ENCODE assay signal across 39 cellular contexts in the genomic region with DNA sequence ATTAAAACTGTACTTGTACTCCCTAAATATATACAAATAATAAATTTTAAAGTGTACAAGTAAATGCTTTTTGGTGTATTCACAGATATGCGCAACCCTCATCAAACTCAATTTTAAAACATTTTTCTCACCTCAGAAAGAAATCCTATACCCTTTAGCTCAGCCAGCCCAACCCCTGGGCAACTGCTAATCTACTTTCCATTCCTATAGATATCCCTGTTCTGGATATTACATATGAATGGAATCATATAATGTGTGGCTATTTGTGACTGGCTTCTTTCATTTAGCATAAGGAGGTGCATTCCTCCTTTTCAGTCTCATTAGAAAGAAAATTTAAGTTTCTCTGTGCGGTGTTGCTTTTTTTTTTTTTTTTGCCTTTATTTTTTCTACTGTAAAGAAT. TPM values are rescaled to one million over a fixed set of nuclear protein-coding genes. Genes with fewer than 3 reads are reported as not detected.
"Had no signal": no experiment of that assay in that cellular context is flagged by ENCODE, and none has a peak within 500 bp of the region (broad histone marks: within the 10 kb centered on the region; RNA-seq: fewer than 3 reads in every experiment).

No MANE protein-coding gene starts in this region.

- H3K27ac Mint-ChIP-seq: activated B cell treated with CpG ODN at 0.5 μM for 24 hours; activated CD4-positive, alpha-beta memory T cell treated with anti-CD3 and anti-CD28 coated beads for 36 hours; activated CD4-positive, alpha-beta T cell treated with anti-CD3 and anti-CD28 coated beads, Interleukin-2, amount 10 ng/mL, durations not matched to agents 24 days and 14 days; activated CD8-positive, alpha-beta T cell treated with anti-CD3 and anti-CD28 coated beads for 36 hours; activated naive CD4-positive, alpha-beta T cell treated with anti-CD3 and anti-CD28 coated beads, Interleukin-2, amount 10 ng/mL, durations not matched to agents 7 days and 5 days; activated naive CD4-positive, alpha-beta T cell treated with anti-CD3 and anti-CD28 coated beads, Interleukin-2, amount 50 U/mL, for 24 hours; activated naive CD8-positive, alpha-beta T cell; activated naive CD8-positive, alpha-beta T cell treated with anti-CD3 and anti-CD28 coated beads, Interleukin-2, amount 10 ng/mL, durations not matched to agents 7 days and 5 days; activated naive CD8-positive, alpha-beta T cell treated with anti-CD3 and anti-CD28 coated beads, Interleukin-2, amount 50 U/mL, for 24 hours; activated T-cell treated with anti-CD3 and anti-CD28 coated beads, Interleukin-2, amount 50 U/mL, for 72 hours; activated T-helper 1 cell treated with anti-CD3 and anti-CD28 coated beads, Interleukin-12 subunit alpha, Interleukin-12 subunit beta, Interleukin-2, Interleukin-4 antibody, amounts not matched to agents 30 ng/mL and 10 ng/mL and 1 ng/mL, durations not matched to agents 14 hours and 24 hours and 36 hours; activated T-helper 17 cell treated with anti-CD3 and anti-CD28 coated beads, Interleukin-2, amount 50 U/mL, for 72 hours; brain; T-helper 17 cell; T-helper 2 cell treated with Interferon-gamma antibody and Interleukin-4, amounts not matched to agents 5 μg/mL and 100 μg/mL, for 36 hours had no signal

- H3K36me3 Mint-ChIP-seq: activated CD4-positive, alpha-beta memory T cell treated with anti-CD3 and anti-CD28 coated beads for 36 hours; activated naive CD4-positive, alpha-beta T cell treated with anti-CD3 and anti-CD28 coated beads, Interleukin-2, amount 10 ng/mL, durations not matched to agents 7 days and 5 days; activated naive CD4-positive, alpha-beta T cell treated with anti-CD3 and anti-CD28 coated beads, Interleukin-2, amount 50 U/mL, for 24 hours; activated naive CD8-positive, alpha-beta T cell; activated naive CD8-positive, alpha-beta T cell treated with anti-CD3 and anti-CD28 coated beads, Interleukin-2, amount 10 ng/mL, durations not matched to agents 7 days and 5 days had no signal

- DNase-seq: activated B cell treated with CpG ODN at 0.5 μM for 24 hours; activated CD4-positive, alpha-beta memory T cell treated with anti-CD3 and anti-CD28 coated beads for 36 hours; activated CD4-positive, alpha-beta T cell treated with anti-CD3 and anti-CD28 coated beads for 4 hours; activated CD4-positive, alpha-beta T cell treated with anti-CD3 and anti-CD28 coated beads, Interleukin-2, amount 10 ng/mL, durations not matched to agents 24 days and 14 days; activated CD4-positive, alpha-beta T cell treated with anti-CD3 and anti-CD28 coated beads, Interleukin-2, amount 50 U/mL, for 1 hour; activated CD4-positive, alpha-beta T cell treated with anti-CD3 and anti-CD28 coated beads, Interleukin-2, amount 50 U/mL, for 4 hours; activated CD4-positive, CD25-positive, alpha-beta regulatory T cell treated with anti-CD3 and anti-CD28 coated beads, Interleukin-2, amount 50 U/mL, for 72 hours; activated CD8-positive, alpha-beta memory T cell treated with anti-CD3 and anti-CD28 coated beads, Interleukin-2, amount 50 U/mL, for 4 hours; activated CD8-positive, alpha-beta T cell treated with anti-CD3 and anti-CD28 coated beads for 36 hours; activated effector memory CD4-positive, alpha-beta T cell treated with anti-CD3 and anti-CD28 coated beads, Interleukin-2, amount 50 U/mL, for 16 hours; activated naive CD4-positive, alpha-beta T cell treated with anti-CD3 and anti-CD28 coated beads, Interleukin-2, amount 10 ng/mL, durations not matched to agents 7 days and 5 days; activated naive CD4-positive, alpha-beta T cell treated with Interleukin-2 at 50 U/mL for 16 hours; activated naive CD8-positive, alpha-beta T cell treated with anti-CD3 and anti-CD28 coated beads, Interleukin-2, amount 10 ng/mL, durations not matched to agents 7 days and 5 days; activated naive CD8-positive, alpha-beta T cell treated with anti-CD3 and anti-CD28 coated beads, Interleukin-2, amount 50 U/mL, for 24 hours; activated T-cell treated with anti-CD3 and anti-CD28 coated beads for 4 hours; activated T-cell treated with anti-CD3 and anti-CD28 coated beads, Interleukin-2, amount 50 U/mL, for 1 hour; activated T-cell treated with anti-CD3 and anti-CD28 coated beads, Interleukin-2, amount 50 U/mL, for 4 hours; activated T-cell treated with anti-CD3 and anti-CD28 coated beads, Interleukin-2, amount 50 U/mL, for 72 hours; amygdala; anterior cingulate cortex; caudate nucleus; cerebellar nuclear complex; T-helper 17 cell; T-helper 9 cell; WERI-Rb-1 had no signal

- H3K4me3 ChIP-seq: ascending aorta, cardiac muscle cell had no signal

- ATAC-seq: activated CD8-positive, alpha-beta T cell treated with anti-CD3 and anti-CD28 coated beads for 36 hours; activated naive CD8-positive, alpha-beta T cell treated with anti-CD3 and anti-CD28 coated beads, Interleukin-2, amount 50 U/mL, for 24 hours; activated T-cell treated with anti-CD3 and anti-CD28 coated beads, Interleukin-2, amount 50 U/mL, for 4 hours; activated T-cell treated with anti-CD3 and anti-CD28 coated beads, Interleukin-2, amount 50 U/mL, for 72 hours; activated T-helper 17 cell treated with anti-CD3 and anti-CD28 coated beads, Interleukin-2, amount 50 U/mL, for 72 hours; T-helper 17 cell had no signal

- H3K4me3 Mint-ChIP-seq: activated B cell treated with CpG ODN at 0.5 μM for 24 hours; activated CD4-positive, alpha-beta memory T cell treated with anti-CD3 and anti-CD28 coated beads for 36 hours; activated CD4-positive, alpha-beta T cell treated with anti-CD3 and anti-CD28 coated beads, Interleukin-2, amount 10 ng/mL, durations not matched to agents 24 days and 14 days; activated CD8-positive, alpha-beta T cell treated with anti-CD3 and anti-CD28 coated beads for 36 hours; activated naive CD4-positive, alpha-beta T cell treated with anti-CD3 and anti-CD28 coated beads, Interleukin-2, amount 10 ng/mL, durations not matched to agents 7 days and 5 days; activated naive CD4-positive, alpha-beta T cell treated with anti-CD3 and anti-CD28 coated beads, Interleukin-2, amount 50 U/mL, for 24 hours; activated naive CD8-positive, alpha-beta T cell; activated naive CD8-positive, alpha-beta T cell treated with anti-CD3 and anti-CD28 coated beads, Interleukin-2, amount 10 ng/mL, durations not matched to agents 7 days and 5 days; activated naive CD8-positive, alpha-beta T cell treated with anti-CD3 and anti-CD28 coated beads, Interleukin-2, amount 50 U/mL, for 24 hours; activated T-cell treated with anti-CD3 and anti-CD28 coated beads, Interleukin-2, amount 50 U/mL, for 4 hours; activated T-cell treated with anti-CD3 and anti-CD28 coated beads, Interleukin-2, amount 50 U/mL, for 72 hours; activated T-helper 1 cell treated with anti-CD3 and anti-CD28 coated beads, Interleukin-12 subunit alpha, Interleukin-12 subunit beta, Interleukin-2, Interleukin-4 antibody, amounts not matched to agents 30 ng/mL and 10 ng/mL and 1 ng/mL, durations not matched to agents 14 hours and 24 hours and 36 hours; activated T-helper 17 cell treated with anti-CD3 and anti-CD28 coated beads, Interleukin-2, amount 50 U/mL, for 72 hours; brain; central memory CD8-positive, alpha-beta T cell; T-helper 17 cell; T-helper 2 cell treated with Interferon-gamma antibody and Interleukin-4, amounts not matched to agents 5 μg/mL and 100 μg/mL, for 36 hours had no signal

- H3K9me3 ChIP-seq: ascending aorta had no signal

- H3K27me3 ChIP-seq: ascending aorta, cardiac muscle cell had no signal

- H3K4me1 Mint-ChIP-seq: activated B cell treated with CpG ODN at 0.5 μM for 24 hours; activated CD4-positive, alpha-beta T cell treated with anti-CD3 and anti-CD28 coated beads, Interleukin-2, amount 10 ng/mL, durations not matched to agents 24 days and 14 days; activated naive CD4-positive, alpha-beta T cell treated with anti-CD3 and anti-CD28 coated beads, Interleukin-2, amount 10 ng/mL, durations not matched to agents 7 days and 5 days; activated naive CD4-positive, alpha-beta T cell treated with anti-CD3 and anti-CD28 coated beads, Interleukin-2, amount 50 U/mL, for 24 hours; activated naive CD8-positive, alpha-beta T cell treated with anti-CD3 and anti-CD28 coated beads, Interleukin-2, amount 10 ng/mL, durations not matched to agents 7 days and 5 days; activated naive CD8-positive, alpha-beta T cell treated with anti-CD3 and anti-CD28 coated beads, Interleukin-2, amount 50 U/mL, for 24 hours; activated T-helper 17 cell treated with anti-CD3 and anti-CD28 coated beads, Interleukin-2, amount 50 U/mL, for 72 hours; central memory CD8-positive, alpha-beta T cell; T-helper 17 cell had no signal

- H3K27ac ChIP-seq: ascending aorta, cardiac muscle cell, WERI-Rb-1 had no signal

- H3K4me1 ChIP-seq: ascending aorta had no signal

- H3K36me3 ChIP-seq: ascending aorta, cardiac muscle cell, WERI-Rb-1 had no signal

- H3K9me3 Mint-ChIP-seq: activated B cell treated with CpG ODN at 0.5 μM for 24 hours; activated CD4-positive, alpha-beta memory T cell treated with anti-CD3 and anti-CD28 coated beads for 36 hours; activated CD4-positive, alpha-beta T cell treated with anti-CD3 and anti-CD28 coated beads, Interleukin-2, amount 10 ng/mL, durations not matched to agents 24 days and 14 days; activated CD8-positive, alpha-beta T cell treated with anti-CD3 and anti-CD28 coated beads for 36 hours; activated naive CD4-positive, alpha-beta T cell treated with anti-CD3 and anti-CD28 coated beads, Interleukin-2, amount 10 ng/mL, durations not matched to agents 7 days and 5 days; activated naive CD4-positive, alpha-beta T cell treated with anti-CD3 and anti-CD28 coated beads, Interleukin-2, amount 50 U/mL, for 24 hours; activated naive CD8-positive, alpha-beta T cell treated with anti-CD3 and anti-CD28 coated beads, Interleukin-2, amount 10 ng/mL, durations not matched to agents 7 days and 5 days; activated naive CD8-positive, alpha-beta T cell treated with anti-CD3 and anti-CD28 coated beads, Interleukin-2, amount 50 U/mL, for 24 hours; activated T-cell treated with anti-CD3 and anti-CD28 coated beads, Interleukin-2, amount 50 U/mL, for 4 hours; activated T-helper 1 cell treated with anti-CD3 and anti-CD28 coated beads, Interleukin-12 subunit alpha, Interleukin-12 subunit beta, Interleukin-2, Interleukin-4 antibody, amounts not matched to agents 30 ng/mL and 10 ng/mL and 1 ng/mL, durations not matched to agents 14 hours and 24 hours and 36 hours; activated T-helper 17 cell treated with anti-CD3 and anti-CD28 coated beads, Interleukin-2, amount 50 U/mL, for 72 hours; central memory CD8-positive, alpha-beta T cell; T-helper 2 cell treated with Interferon-gamma antibody and Interleukin-4, amounts not matched to agents 5 μg/mL and 100 μg/mL, for 36 hours had no signal

- H3K27me3 Mint-ChIP-seq: activated B cell treated with CpG ODN at 0.5 μM for 24 hours; activated CD8-positive, alpha-beta T cell treated with anti-CD3 and anti-CD28 coated beads for 36 hours; activated naive CD4-positive, alpha-beta T cell treated with anti-CD3 and anti-CD28 coated beads, Interleukin-2, amount 10 ng/mL, durations not matched to agents 7 days and 5 days; activated naive CD8-positive, alpha-beta T cell treated with anti-CD3 and anti-CD28 coated beads, Interleukin-2, amount 50 U/mL, for 24 hours; activated T-helper 17 cell treated with anti-CD3 and anti-CD28 coated beads, Interleukin-2, amount 50 U/mL, for 72 hours; brain; central memory CD8-positive, alpha-beta T cell had no signal

RNA-seq across cellular contexts. Expression of gene INTU, which starts 39.4 kb away (rescaled TPM):
- total RNA-seq: activated CD4-positive, alpha-beta T cell treated with anti-CD3 and anti-CD28 coated beads, Interleukin-2, amount 10 ng/mL, durations not matched to agents 24 days and 14 days; activated T-helper 1 cell treated with anti-CD3 and anti-CD28 coated beads, Interleukin-12 subunit alpha, Interleukin-12 subunit beta, Interleukin-2, Interleukin-4 antibody, amounts not matched to agents 30 ng/mL and 10 ng/mL and 1 ng/mL, durations not matched to agents 14 hours and 24 hours and 36 hours; T-helper 1 cell treated with Interleukin-12 subunit alpha and Interleukin-12 subunit beta and Interleukin-4 antibody, amounts not matched to agents 30 ng/mL and 1 ng/mL, for 36 hours had no signal

RNA-seq across cellular contexts. Expression of gene SLC25A31, which starts 58.1 kb away (rescaled TPM):
- total RNA-seq: activated B cell treated with CpG ODN at 0.5 μM for 24 hours; activated CD4-positive, alpha-beta memory T cell treated with anti-CD3 and anti-CD28 coated beads for 36 hours; activated CD4-positive, alpha-beta T cell treated with anti-CD3 and anti-CD28 coated beads, Interleukin-2, amount 10 ng/mL, durations not matched to agents 24 days and 14 days; activated CD8-positive, alpha-beta memory T cell treated with anti-CD3 and anti-CD28 coated beads for 36 hours; activated CD8-positive, alpha-beta T cell treated with anti-CD3 and anti-CD28 coated beads for 36 hours; activated naive CD8-positive, alpha-beta T cell treated with anti-CD3 and anti-CD28 coated beads, Interleukin-2, amount 10 ng/mL, durations not matched to agents 7 days and 5 days; activated T-cell treated with anti-CD3 and anti-CD28 coated beads, Interleukin-2, amount 50 U/mL, for 4 hours; activated T-cell treated with anti-CD3 and anti-CD28 coated beads, Interleukin-2, amount 50 U/mL, for 72 hours; activated T-helper 1 cell treated with anti-CD3 and anti-CD28 coated beads, Interleukin-12 subunit alpha, Interleukin-12 subunit beta, Interleukin-2, Interleukin-4 antibody, amounts not matched to agents 30 ng/mL and 10 ng/mL and 1 ng/mL, durations not matched to agents 14 hours and 24 hours and 36 hours; activated T-helper 17 cell treated with anti-CD3 and anti-CD28 coated beads, Interleukin-2, amount 50 U/mL, for 72 hours; ascending aorta; bronchial epithelial cell; cardiac muscle cell; chondrocyte; T-helper 1 cell treated with Interleukin-12 subunit alpha and Interleukin-12 subunit beta and Interleukin-4 antibody, amounts not matched to agents 30 ng/mL and 1 ng/mL, for 36 hours; T-helper 17 cell had no signal
- polyA plus RNA-seq: adipose tissue had no signal
